8 cellular contexts compared by ENCODE assay signal in the genomic region with DNA sequence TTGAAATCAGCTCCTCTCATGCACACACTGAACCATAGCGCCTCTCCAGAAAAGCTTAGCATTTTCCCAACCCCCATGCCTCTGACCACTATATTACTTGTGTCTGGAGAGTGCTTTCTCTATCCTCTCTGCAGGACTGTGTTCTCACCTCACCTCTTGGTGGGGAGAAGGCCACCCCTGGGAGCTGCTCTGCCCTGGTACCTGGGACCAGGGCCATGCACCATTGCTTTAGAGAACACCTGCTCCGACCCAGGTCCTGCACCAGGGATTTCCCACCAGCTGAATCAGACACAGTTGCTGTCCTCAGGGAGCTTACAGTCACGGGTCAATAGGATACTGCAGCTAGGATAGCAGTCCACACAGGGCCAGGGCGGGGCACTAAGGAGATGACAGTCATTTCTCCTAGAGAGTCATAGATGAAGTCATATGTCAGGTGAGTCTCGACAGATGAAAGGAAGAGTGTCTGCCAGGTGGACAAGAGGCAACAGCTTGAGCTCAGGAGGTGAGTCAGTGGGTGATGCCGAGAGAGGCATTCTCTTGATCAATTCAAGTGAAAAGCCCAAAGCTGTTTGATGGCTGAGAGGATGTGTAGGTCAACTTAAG. TPM values are rescaled to one million over a fixed set of nuclear protein-coding genes. Genes with fewer than 3 reads are reported as not detected.
DNase-seq lines count a peak whose midpoint lies in the region; TF ChIP-seq lines count a peak whose summit lies in the region.

No MANE protein-coding gene starts in this region.

- H3K27ac ChIP-seq in epithelial cell of prostate, result peak overlapping the region; percentile 86
- peak overlapping the region in 1 of 4 donors; percentile 92 for H3K27ac ChIP-seq in transverse colon
- no peak overlapping the region for H3K27ac ChIP-seq in testis
- H3K27ac ChIP-seq in vagina, result no peak overlapping the region

- intact Hi-C loops in transverse colon (cut with DNase I; ENCODE audit: low total_unique reads) (loop anchor here (5.0 kb wide), 1 partner anchor 61 kb away; no protein-coding TSS in a partner anchor), testis (cut with DNase I; ENCODE audit: low total_unique reads) (loop anchor here (10.0 kb wide), 1 partner anchor 59 kb away; no protein-coding TSS in a partner anchor), vagina (cut with DNase I) (loop anchor here (2.0 kb wide), 1 partner anchor 65 kb away; no protein-coding TSS in a partner anchor)

- H3K27me3 ChIP-seq in transverse colon (no peaks in the 10 kb centered on the region), testis (no peaks in the 10 kb centered on the region), vagina (no peaks in the 10 kb centered on the region)

- H3K9me3 ChIP-seq in transverse colon (peaks cover 0 to 3% of the 10 kb centered on the region in 2 donors), testis (no peaks in the 10 kb centered on the region), vagina (no peaks in the 10 kb centered on the region)

- in situ Hi-C loops in transverse colon (cut with MboI; ENCODE audit: low pct_ligation_motif_present in 1 of 4, low pct_unique_long_range_greater_than_20kb in 1 of 4, low sequenced_read_pairs in 3 of 4), result loop anchor here in 2 of 4 donors (10.0 kb wide), 1 partner anchor 49 kb away; no protein-coding TSS in a partner anchor

- TF ChIP-seq POLR2A in transverse colon (IDR thresholded peaks at IDR 0.05) (no peak), testis (IDR thresholded peaks at IDR 0.05) (no peak), vagina (IDR thresholded peaks at IDR 0.05) (no peak)

- H3K4me1 ChIP-seq in transverse colon (peaks cover 6 to 37% (median 32%) of the 10 kb centered on the region in 4 donors), testis (peaks cover 12% of the 10 kb centered on the region), vagina (peaks cover 32% of the 10 kb centered on the region)

- 49 to 64% methylated on average over 3 to 6 of the region's 6 CpGs for WGBS in transverse colon (ENCODE audit: low coverage in 1 of 2), 2 donors
- 59 to 62% methylated on average over 6 of the region's 6 CpGs for WGBS in testis, 2 donors

- no peak for TF ChIP-seq EP300 in transverse colon (IDR thresholded peaks at IDR 0.05; ENCODE audit: low read depth)

- DNase-seq in stimulated activated CD4-positive, alpha-beta T cell treated with anti-CD3 and anti-CD28 coated beads, Interleukin-15, amount 100 ng/mL, for 24 hours, result peak; percentile 20
- DNase-seq in stimulated activated CD4-positive, alpha-beta T cell treated with anti-CD3 and anti-CD28 coated beads, Interleukin-12 subunit alpha, Interleukin-12 subunit beta, amount 100 ng/mL, for 4 hours, result no peak
- DNase-seq in SW480 (ENCODE audit: low spot score), result peak; percentile 80
- peak; percentile 87 for DNase-seq in epithelial cell of prostate (ENCODE audit: low read depth, low spot score)
- DNase-seq in transverse colon, result peak; percentile 64
- DNase-seq in testis, result no peak
- DNase-seq in vagina (ENCODE audit: extremely low spot score in 2 of 2), result no peak
- DNase-seq in GOT3 (lab: John Stamatoyannopoulos, UW), result no peak

- H3K36me3 ChIP-seq in transverse colon, result no peaks in the 10 kb centered on the region
- H3K36me3 ChIP-seq in testis (ENCODE audit: low read depth, missing control alignments), result no peaks in the 10 kb centered on the region
- no peaks in the 10 kb centered on the region for H3K36me3 ChIP-seq in vagina

- TF ChIP-seq CTCF in transverse colon (IDR thresholded peaks at IDR 0.05) (no peak), testis (IDR thresholded peaks at IDR 0.05) (no peak), vagina (IDR thresholded peaks at IDR 0.05) (no peak)

- peak overlapping the region in 1 of 4 donors; percentile 83 for H3K4me3 ChIP-seq in transverse colon
- peak overlapping the region in 1 of 2 donors; percentile 99 for H3K4me3 ChIP-seq in testis
- peak overlapping the region in 1 of 2 donors; percentile 89 for H3K4me3 ChIP-seq in vagina

RNA-seq across cellular contexts. Expression of a gene that starts 0.6 kb away (rescaled TPM):
- total RNA-seq in transverse colon, result 100 to 1,000 TPM in 1 of 4 donors, 10 to 100 TPM in 3; 51.6 to 106 (median 62.2) TPM
- 10 to 100 TPM; 35.5 to 36.1 TPM for total RNA-seq in testis
- polyA plus RNA-seq in testis (ENCODE audit: insufficient read depth, low read depth, low replicate concordance), result 16.1 TPM
- 21.6 TPM for total RNA-seq in vagina

Comparison
In these comparisons a context has a peak if more than half of its experiments do, and no peak if none do; other contexts are left out.
1. DNase-seq: peak in stimulated activated CD4-positive, alpha-beta T cell treated with anti-CD3 and anti-CD28 coated beads, Interleukin-15, amount 100 ng/mL, for 24 hours (single experiment), SW480 (single experiment), epithelial cell of prostate (single experiment) and transverse colon (single experiment); none in stimulated activated CD4-positive, alpha-beta T cell treated with anti-CD3 and anti-CD28 coated beads, Interleukin-12 subunit alpha, Interleukin-12 subunit beta, amount 100 ng/mL, for 4 hours (single experiment), testis (single experiment), vagina (0 of 2) and GOT3 (single experiment).